ENCODE assay signal across 1 cellular context in the genomic region with DNA sequence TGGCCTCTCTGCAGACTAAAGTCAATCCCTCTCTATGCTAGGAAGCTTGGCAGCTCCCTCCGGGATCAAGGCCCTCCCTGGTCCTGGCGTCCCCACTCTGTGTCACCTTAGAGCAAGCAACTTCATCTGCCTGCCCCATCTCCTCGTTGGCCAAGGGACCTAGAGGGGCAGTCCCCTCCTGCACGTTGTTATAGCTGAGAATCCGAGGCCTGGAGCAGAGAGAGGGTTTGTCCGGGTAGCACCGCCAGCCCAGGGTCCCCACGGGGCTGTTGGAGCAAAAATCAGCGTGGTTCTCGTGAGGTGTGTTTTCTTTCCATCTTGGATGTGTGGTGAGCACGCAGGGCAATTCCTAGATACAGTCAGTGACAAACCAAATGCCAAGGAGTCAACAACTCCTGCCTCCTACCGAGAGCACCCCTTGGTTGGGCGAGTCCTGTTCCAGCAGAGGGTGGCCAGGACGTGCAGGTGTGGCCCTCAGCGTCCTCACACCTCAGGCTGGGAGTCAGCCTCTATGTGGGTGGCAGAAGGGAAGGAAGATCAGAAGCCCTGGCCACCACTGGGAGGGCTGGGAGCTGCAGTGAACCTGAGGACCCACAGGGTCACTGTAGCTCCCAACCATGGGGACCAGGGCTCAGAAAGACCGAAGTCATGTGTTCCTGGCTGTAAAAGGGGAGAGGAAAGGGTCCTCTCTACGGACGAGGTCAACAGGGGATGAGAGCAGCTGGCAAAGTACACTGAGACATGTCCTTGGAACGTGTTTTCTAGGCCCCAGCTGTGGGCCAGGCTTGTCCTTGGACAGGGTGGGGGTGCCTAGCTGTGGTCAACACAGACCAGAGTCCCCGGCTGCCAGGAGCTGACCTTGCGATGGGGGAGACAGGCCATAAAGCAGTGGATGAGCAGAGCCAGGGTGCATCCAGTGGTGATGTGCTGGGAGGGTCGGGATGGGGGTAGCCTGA.
TF ChIP-seq lines count a peak whose summit lies in the region.

No MANE protein-coding gene starts in this region.

TF ChIP-seq in HepG2, 621 proteins besides CTCF, POLR2A, EP300 and RAD21 (continued from another document and continues in another):
- peak; percentile 74; the same call in 1 of the 2 replicates for TF ChIP-seq ZBTB20 (CRISPR knock-in tag; IDR thresholded peaks at IDR 0.05; ENCODE audit: borderline replicate concordance, low read depth)
- TF ChIP-seq ZNF616 (CRISPR knock-in tag; IDR thresholded peaks at IDR 0.05; ENCODE audit: low read depth): 0 out of 2 replicates have a peak, but pooled peaks have one; percentile 63
- TF ChIP-seq, protein P1, sequence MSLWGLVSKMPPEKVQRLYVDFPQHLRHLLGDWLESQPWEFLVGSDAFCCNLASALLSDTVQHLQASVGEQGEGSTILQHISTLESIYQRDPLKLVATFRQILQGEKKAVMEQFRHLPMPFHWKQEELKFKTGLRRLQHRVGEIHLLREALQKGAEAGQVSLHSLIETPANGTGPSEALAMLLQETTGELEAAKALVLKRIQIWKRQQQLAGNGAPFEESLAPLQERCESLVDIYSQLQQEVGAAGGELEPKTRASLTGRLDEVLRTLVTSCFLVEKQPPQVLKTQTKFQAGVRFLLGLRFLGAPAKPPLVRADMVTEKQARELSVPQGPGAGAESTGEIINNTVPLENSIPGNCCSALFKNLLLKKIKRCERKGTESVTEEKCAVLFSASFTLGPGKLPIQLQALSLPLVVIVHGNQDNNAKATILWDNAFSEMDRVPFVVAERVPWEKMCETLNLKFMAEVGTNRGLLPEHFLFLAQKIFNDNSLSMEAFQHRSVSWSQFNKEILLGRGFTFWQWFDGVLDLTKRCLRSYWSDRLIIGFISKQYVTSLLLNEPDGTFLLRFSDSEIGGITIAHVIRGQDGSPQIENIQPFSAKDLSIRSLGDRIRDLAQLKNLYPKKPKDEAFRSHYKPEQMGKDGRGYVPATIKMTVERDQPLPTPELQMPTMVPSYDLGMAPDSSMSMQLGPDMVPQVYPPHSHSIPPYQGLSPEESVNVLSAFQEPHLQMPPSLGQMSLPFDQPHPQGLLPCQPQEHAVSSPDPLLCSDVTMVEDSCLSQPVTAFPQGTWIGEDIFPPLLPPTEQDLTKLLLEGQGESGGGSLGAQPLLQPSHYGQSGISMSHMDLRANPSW (CRISPR knock-in tag; IDR thresholded peaks at IDR 0.05; ENCODE audit: borderline replicate concordance): peak; percentile 87; the same call in 1 of the 2 replicates
- TF ChIP-seq ZFAT (CRISPR knock-in tag; conservative IDR thresholded peaks at IDR 0.05): no peak
- peak; percentile 89; the same call in 1 of the 2 replicates for TF ChIP-seq ZNF580 (CRISPR knock-in tag; IDR thresholded peaks at IDR 0.05; ENCODE audit: borderline replicate concordance, low read depth)
- TF ChIP-seq, protein P2, sequence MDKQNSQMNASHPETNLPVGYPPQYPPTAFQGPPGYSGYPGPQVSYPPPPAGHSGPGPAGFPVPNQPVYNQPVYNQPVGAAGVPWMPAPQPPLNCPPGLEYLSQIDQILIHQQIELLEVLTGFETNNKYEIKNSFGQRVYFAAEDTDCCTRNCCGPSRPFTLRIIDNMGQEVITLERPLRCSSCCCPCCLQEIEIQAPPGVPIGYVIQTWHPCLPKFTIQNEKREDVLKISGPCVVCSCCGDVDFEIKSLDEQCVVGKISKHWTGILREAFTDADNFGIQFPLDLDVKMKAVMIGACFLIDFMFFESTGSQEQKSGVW (CRISPR knock-in tag; IDR thresholded peaks at IDR 0.05; ENCODE audit: borderline replicate concordance): no peak; the same call in 1 of the 2 replicates
- no peak; the same call in 1 of the 2 replicates for TF ChIP-seq MXD1 (CRISPR knock-in tag; IDR thresholded peaks at IDR 0.05)
- TF ChIP-seq TFDP1 (CRISPR knock-in tag; IDR thresholded peaks at IDR 0.05; ENCODE audit: borderline replicate concordance): peak; percentile 74
- peak; percentile 63; the same call in 1 of the 2 replicates for TF ChIP-seq ZNF343 (CRISPR knock-in tag; IDR thresholded peaks at IDR 0.05)
- TF ChIP-seq ZNF672 (CRISPR knock-in tag; IDR thresholded peaks at IDR 0.05): no peak
- TF ChIP-seq FOXO1 (CRISPR knock-in tag; IDR thresholded peaks at IDR 0.05): peak; percentile 99
- TF ChIP-seq GTF2F1 (IDR thresholded peaks at IDR 0.05; ENCODE audit: low read length): no peak
- no peak for TF ChIP-seq ZNF558 (CRISPR knock-in tag; IDR thresholded peaks at IDR 0.05; ENCODE audit: borderline replicate concordance)
- TF ChIP-seq, protein P3, sequence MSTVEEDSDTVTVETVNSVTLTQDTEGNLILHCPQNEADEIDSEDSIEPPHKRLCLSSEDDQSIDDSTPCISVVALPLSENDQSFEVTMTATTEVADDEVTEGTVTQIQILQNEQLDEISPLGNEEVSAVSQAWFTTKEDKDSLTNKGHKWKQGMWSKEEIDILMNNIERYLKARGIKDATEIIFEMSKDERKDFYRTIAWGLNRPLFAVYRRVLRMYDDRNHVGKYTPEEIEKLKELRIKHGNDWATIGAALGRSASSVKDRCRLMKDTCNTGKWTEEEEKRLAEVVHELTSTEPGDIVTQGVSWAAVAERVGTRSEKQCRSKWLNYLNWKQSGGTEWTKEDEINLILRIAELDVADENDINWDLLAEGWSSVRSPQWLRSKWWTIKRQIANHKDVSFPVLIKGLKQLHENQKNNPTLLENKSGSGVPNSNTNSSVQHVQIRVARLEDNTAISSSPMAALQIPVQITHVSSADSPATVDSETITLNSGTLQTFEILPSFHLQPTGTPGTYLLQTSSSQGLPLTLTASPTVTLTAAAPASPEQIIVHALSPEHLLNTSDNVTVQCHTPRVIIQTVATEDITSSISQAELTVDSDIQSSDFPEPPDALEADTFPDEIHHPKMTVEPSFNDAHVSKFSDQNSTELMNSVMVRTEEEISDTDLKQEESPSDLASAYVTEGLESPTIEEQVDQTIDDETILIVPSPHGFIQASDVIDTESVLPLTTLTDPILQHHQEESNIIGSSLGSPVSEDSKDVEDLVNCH (CRISPR knock-in tag; IDR thresholded peaks at IDR 0.05): no peak
- TF ChIP-seq ZNF501 (CRISPR knock-in tag; IDR thresholded peaks at IDR 0.05): peak; percentile 88
- TF ChIP-seq NFIC (IDR thresholded peaks at IDR 0.05; ENCODE audit: low read length): no peak
- no peak for TF ChIP-seq ZNF773 (CRISPR knock-in tag; IDR thresholded peaks at IDR 0.05; ENCODE audit: borderline replicate concordance)
- TF ChIP-seq ZNF24 (IDR thresholded peaks at IDR 0.05): 0 out of 2 replicates have a peak, but pooled peaks have one; percentile 29
- no peak for TF ChIP-seq ZNF510 (CRISPR knock-in tag; IDR thresholded peaks at IDR 0.05; ENCODE audit: low read depth)
- TF ChIP-seq HDAC6 (IDR thresholded peaks at IDR 0.05; ENCODE audit: low read depth, low read length): no peak
- TF ChIP-seq ZSCAN25 (CRISPR knock-in tag; IDR thresholded peaks at IDR 0.05): peak; percentile 88; the same call in 1 of the 2 replicates
- TF ChIP-seq RFXANK (CRISPR knock-in tag; IDR thresholded peaks at IDR 0.05): no peak
- TF ChIP-seq TOPORS (CRISPR knock-in tag; IDR thresholded peaks at IDR 0.05): peak; percentile 66; the same call in 1 of the 2 replicates
- TF ChIP-seq ZNF160 (CRISPR knock-in tag; IDR thresholded peaks at IDR 0.05): peak; percentile 75
- TF ChIP-seq PRPF4 (IDR thresholded peaks at IDR 0.05; ENCODE audit: low read depth, low read length, poor library complexity, severe bottlenecking): no peak
- peak; percentile 89 for TF ChIP-seq ZKSCAN8 (CRISPR knock-in tag; IDR thresholded peaks at IDR 0.05; ENCODE audit: borderline replicate concordance)
- TF ChIP-seq ZNF230 (CRISPR knock-in tag; IDR thresholded peaks at IDR 0.05): peak; percentile 95; the same call in 1 of the 2 replicates
- no peak for TF ChIP-seq TAF1 (CRISPR knock-in tag; IDR thresholded peaks at IDR 0.05)
- 0 out of 2 replicates have a peak, but pooled peaks have one; percentile 11 for TF ChIP-seq ZBTB49 (CRISPR knock-in tag; IDR thresholded peaks at IDR 0.05; ENCODE audit: borderline replicate concordance)
- TF ChIP-seq, protein P4, sequence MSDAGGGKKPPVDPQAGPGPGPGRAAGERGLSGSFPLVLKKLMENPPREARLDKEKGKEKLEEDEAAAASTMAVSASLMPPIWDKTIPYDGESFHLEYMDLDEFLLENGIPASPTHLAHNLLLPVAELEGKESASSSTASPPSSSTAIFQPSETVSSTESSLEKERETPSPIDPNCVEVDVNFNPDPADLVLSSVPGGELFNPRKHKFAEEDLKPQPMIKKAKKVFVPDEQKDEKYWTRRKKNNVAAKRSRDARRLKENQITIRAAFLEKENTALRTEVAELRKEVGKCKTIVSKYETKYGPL (CRISPR knock-in tag; IDR thresholded peaks at IDR 0.05): no peak
- TF ChIP-seq, protein P5, sequence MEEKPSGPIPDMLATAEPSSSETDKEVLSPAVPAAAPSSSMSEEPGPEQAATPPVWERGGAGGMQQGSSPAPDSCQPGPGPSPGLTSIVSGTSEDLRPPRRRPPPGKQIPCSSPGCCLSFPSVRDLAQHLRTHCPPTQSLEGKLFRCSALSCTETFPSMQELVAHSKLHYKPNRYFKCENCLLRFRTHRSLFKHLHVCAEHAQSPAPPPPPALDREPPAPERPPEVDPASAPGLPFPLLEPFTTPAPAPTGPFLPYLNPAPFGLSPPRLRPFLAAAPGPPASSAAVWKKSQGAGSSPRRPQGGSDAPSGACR (CRISPR knock-in tag; IDR thresholded peaks at IDR 0.05): peak; percentile 97
- TF ChIP-seq ZNF841 (CRISPR knock-in tag; IDR thresholded peaks at IDR 0.05; ENCODE audit: borderline replicate concordance): no peak
- TF ChIP-seq, protein P6, sequence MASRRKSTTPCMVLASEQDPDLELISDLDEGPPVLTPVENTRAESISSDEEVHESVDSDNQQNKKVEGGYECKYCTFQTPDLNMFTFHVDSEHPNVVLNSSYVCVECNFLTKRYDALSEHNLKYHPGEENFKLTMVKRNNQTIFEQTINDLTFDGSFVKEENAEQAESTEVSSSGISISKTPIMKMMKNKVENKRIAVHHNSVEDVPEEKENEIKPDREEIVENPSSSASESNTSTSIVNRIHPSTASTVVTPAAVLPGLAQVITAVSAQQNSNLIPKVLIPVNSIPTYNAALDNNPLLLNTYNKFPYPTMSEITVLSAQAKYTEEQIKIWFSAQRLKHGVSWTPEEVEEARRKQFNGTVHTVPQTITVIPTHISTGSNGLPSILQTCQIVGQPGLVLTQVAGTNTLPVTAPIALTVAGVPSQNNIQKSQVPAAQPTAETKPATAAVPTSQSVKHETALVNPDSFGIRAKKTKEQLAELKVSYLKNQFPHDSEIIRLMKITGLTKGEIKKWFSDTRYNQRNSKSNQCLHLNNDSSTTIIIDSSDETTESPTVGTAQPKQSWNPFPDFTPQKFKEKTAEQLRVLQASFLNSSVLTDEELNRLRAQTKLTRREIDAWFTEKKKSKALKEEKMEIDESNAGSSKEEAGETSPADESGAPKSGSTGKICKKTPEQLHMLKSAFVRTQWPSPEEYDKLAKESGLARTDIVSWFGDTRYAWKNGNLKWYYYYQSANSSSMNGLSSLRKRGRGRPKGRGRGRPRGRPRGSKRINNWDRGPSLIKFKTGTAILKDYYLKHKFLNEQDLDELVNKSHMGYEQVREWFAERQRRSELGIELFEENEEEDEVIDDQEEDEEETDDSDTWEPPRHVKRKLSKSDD (CRISPR knock-in tag; IDR thresholded peaks at IDR 0.05; ENCODE audit: low read depth): no peak
